1 cellular context compared by ENCODE assay signal in the genomic region with DNA sequence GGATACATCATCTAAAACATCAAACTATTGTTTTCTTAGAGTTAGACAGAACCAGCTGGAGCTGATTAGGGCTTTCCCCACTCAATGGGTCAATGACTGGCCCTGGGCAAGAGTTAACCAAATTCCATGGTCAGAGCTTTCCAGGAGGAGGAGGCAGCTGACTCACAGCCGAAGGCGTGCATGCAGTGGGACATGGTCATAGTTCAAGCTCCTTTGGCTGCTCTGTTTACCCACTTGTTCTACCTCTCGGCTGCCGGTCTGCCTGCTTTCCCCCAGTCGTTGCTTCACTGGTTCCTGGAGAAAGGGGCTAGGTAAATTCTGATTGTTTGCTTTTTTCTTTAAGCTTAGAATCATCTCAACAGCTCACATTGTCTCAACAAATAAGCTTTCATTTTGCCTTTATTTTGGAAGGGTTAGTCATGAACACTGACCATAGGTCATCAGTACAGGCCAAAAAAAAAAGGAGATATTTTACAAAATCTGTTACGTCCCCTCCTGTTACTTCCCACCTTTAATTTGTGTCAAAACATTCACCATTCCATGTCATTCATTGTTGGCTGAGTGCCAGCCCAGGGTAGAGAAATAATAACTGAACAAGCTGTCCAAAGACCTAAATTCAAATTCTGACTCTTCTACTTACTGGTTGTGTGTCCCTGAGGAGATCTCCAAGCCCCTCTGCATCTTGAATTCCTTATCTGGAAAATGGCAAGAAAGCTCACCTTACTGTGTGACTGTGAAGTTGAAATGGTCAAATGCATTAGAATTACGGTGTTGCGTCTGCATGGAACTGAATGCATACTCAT.
A peak's percentile ranks its signal among the peaks of the same experiment; 100 is the strongest.
TF ChIP-seq lines count a peak whose summit lies in the region.

No MANE protein-coding gene starts in this region.

TF ChIP-seq in HepG2, 621 proteins besides CTCF, POLR2A, EP300 and RAD21 (continued from another document and continues in another):
- TF ChIP-seq, protein P1, sequence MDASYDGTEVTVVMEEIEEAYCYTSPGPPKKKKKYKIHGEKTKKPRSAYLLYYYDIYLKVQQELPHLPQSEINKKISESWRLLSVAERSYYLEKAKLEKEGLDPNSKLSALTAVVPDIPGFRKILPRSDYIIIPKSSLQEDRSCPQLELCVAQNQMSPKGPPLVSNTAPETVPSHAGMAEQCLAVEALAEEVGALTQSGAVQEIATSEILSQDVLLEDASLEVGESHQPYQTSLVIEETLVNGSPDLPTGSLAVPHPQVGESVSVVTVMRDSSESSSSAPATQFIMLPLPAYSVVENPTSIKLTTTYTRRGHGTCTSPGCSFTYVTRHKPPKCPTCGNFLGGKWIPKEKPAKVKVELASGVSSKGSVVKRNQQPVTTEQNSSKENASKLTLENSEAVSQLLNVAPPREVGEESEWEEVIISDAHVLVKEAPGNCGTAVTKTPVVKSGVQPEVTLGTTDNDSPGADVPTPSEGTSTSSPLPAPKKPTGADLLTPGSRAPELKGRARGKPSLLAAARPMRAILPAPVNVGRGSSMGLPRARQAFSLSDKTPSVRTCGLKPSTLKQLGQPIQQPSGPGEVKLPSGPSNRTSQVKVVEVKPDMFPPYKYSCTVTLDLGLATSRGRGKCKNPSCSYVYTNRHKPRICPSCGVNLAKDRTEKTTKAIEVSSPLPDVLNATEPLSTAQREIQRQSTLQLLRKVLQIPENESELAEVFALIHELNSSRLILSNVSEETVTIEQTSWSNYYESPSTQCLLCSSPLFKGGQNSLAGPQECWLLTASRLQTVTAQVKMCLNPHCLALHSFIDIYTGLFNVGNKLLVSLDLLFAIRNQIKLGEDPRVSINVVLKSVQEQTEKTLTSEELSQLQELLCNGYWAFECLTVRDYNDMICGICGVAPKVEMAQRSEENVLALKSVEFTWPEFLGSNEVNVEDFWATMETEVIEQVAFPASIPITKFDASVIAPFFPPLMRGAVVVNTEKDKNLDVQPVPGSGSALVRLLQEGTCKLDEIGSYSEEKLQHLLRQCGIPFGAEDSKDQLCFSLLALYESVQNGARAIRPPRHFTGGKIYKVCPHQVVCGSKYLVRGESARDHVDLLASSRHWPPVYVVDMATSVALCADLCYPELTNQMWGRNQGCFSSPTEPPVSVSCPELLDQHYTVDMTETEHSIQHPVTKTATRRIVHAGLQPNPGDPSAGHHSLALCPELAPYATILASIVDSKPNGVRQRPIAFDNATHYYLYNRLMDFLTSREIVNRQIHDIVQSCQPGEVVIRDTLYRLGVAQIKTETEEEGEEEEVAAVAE (CRISPR knock-in tag; IDR thresholded peaks at IDR 0.05; ENCODE audit: borderline replicate concordance): no peak
- no peak for TF ChIP-seq U2AF2 (IDR thresholded peaks at IDR 0.05; ENCODE audit: low read depth, low read length)
- no peak for TF ChIP-seq GZF1 (CRISPR knock-in tag; IDR thresholded peaks at IDR 0.05)
- TF ChIP-seq SP140L (CRISPR knock-in tag; IDR thresholded peaks at IDR 0.05; ENCODE audit: borderline replicate concordance): no peak
- no peak for TF ChIP-seq NFYB (CRISPR knock-in tag; IDR thresholded peaks at IDR 0.05)
- no peak for TF ChIP-seq SMARCE1 (IDR thresholded peaks at IDR 0.05; ENCODE audit: borderline replicate concordance)
- peak; percentile 43; the same call in 1 of the 2 replicates for TF ChIP-seq SP5 (CRISPR knock-in tag; IDR thresholded peaks at IDR 0.05; ENCODE audit: borderline replicate concordance, low read depth)
- no peak for TF ChIP-seq ZNF747 (CRISPR knock-in tag; IDR thresholded peaks at IDR 0.05; ENCODE audit: borderline replicate concordance)
- no peak for TF ChIP-seq MNT (IDR thresholded peaks at IDR 0.05)
- peak; percentile 47; the same call in 1 of the 2 replicates for TF ChIP-seq ONECUT2 (CRISPR knock-in tag; IDR thresholded peaks at IDR 0.05)
- TF ChIP-seq CHD4 (IDR thresholded peaks at IDR 0.05; ENCODE audit: borderline replicate concordance, low read length): no peak
- peak; percentile 51; the same call in 1 of the 2 replicates for TF ChIP-seq NFIC (IDR thresholded peaks at IDR 0.05; ENCODE audit: low read length)
- peak; percentile 93 for TF ChIP-seq ZNF292 (CRISPR knock-in tag; IDR thresholded peaks at IDR 0.05; ENCODE audit: borderline replicate concordance, low read depth)
- no peak for TF ChIP-seq ZNF670 (CRISPR knock-in tag; IDR thresholded peaks at IDR 0.05; ENCODE audit: borderline replicate concordance)
- no peak for TF ChIP-seq ZNF589 (CRISPR knock-in tag; conservative IDR thresholded peaks at IDR 0.05)
- no peak; the same call in 1 of the 2 replicates for TF ChIP-seq EHMT2 (IDR thresholded peaks at IDR 0.05; ENCODE audit: borderline replicate concordance, low read depth, low read length)
- no peak for TF ChIP-seq EEA1 (CRISPR knock-in tag; IDR thresholded peaks at IDR 0.05; ENCODE audit: borderline replicate concordance)
- TF ChIP-seq ZNF160 (CRISPR knock-in tag; IDR thresholded peaks at IDR 0.05): no peak
- no peak for TF ChIP-seq TMF1 (CRISPR knock-in tag; IDR thresholded peaks at IDR 0.05; ENCODE audit: low read depth)
- peak; percentile 68 for TF ChIP-seq KAT8 (CRISPR knock-in tag; IDR thresholded peaks at IDR 0.05)
- peak; percentile 66; the same call in 1 of the 2 replicates for TF ChIP-seq CBX5 (CRISPR knock-in tag; IDR thresholded peaks at IDR 0.05; ENCODE audit: borderline replicate concordance)
- peak; percentile 57; the same call in 1 of the 2 replicates for TF ChIP-seq ZNF609 (CRISPR knock-in tag; IDR thresholded peaks at IDR 0.05; ENCODE audit: borderline replicate concordance)
- peak; percentile 28; the same call in 1 of the 2 replicates for TF ChIP-seq SP4 (CRISPR knock-in tag; IDR thresholded peaks at IDR 0.05)
- TF ChIP-seq AKAP8 (CRISPR knock-in tag; IDR thresholded peaks at IDR 0.05): 0 out of 2 replicates have a peak, but pooled peaks have one; percentile 30
- no peak for TF ChIP-seq ELF4 (CRISPR knock-in tag; IDR thresholded peaks at IDR 0.05; ENCODE audit: borderline replicate concordance)
- peak; percentile 90 for TF ChIP-seq HNF4A (CRISPR knock-in tag; IDR thresholded peaks at IDR 0.05)
- TF ChIP-seq ZKSCAN1 (IDR thresholded peaks at IDR 0.05; ENCODE audit: low read length): no peak
- peak; percentile 96 for TF ChIP-seq FOSL2 (CRISPR knock-in tag; IDR thresholded peaks at IDR 0.05)
- TF ChIP-seq AGO1 (IDR thresholded peaks at IDR 0.05; ENCODE audit: low read depth, low read length, poor library complexity, severe bottlenecking): no peak
- no peak for TF ChIP-seq ZNF841 (CRISPR knock-in tag; IDR thresholded peaks at IDR 0.05; ENCODE audit: borderline replicate concordance)
- TF ChIP-seq SPEN (CRISPR knock-in tag; IDR thresholded peaks at IDR 0.05; ENCODE audit: low read depth): no peak; the same call in 1 of the 2 replicates
- TF ChIP-seq CC2D1A (CRISPR knock-in tag; IDR thresholded peaks at IDR 0.05): no peak
- no peak for TF ChIP-seq PTBP1 (IDR thresholded peaks at IDR 0.05; ENCODE audit: low read depth, low read length, poor library complexity, severe bottlenecking)
- peak; percentile 79 for TF ChIP-seq FOSL1 (CRISPR knock-in tag; IDR thresholded peaks at IDR 0.05; ENCODE audit: borderline replicate concordance)
- TF ChIP-seq SOX13 (IDR thresholded peaks at IDR 0.05): peak; percentile 73; the same call in 1 of the 2 replicates
- peak in 1 of 2 experiments; percentile 87; a peak in 2 of 4 replicates for TF ChIP-seq SOX13 (CRISPR knock-in tag; conservative IDR thresholded peaks at IDR 0.05 in 1 of 2, IDR thresholded peaks at IDR 0.05 in 1 of 2)
- TF ChIP-seq ZNF564 (CRISPR knock-in tag; IDR thresholded peaks at IDR 0.05): no peak
- TF ChIP-seq MAF1 (CRISPR knock-in tag; IDR thresholded peaks at IDR 0.05; ENCODE audit: borderline replicate concordance): no peak
- peak; percentile 82 for TF ChIP-seq ISL2 (CRISPR knock-in tag; IDR thresholded peaks at IDR 0.05)
- no peak for TF ChIP-seq E2F5 (CRISPR knock-in tag; conservative IDR thresholded peaks at IDR 0.05)
- TF ChIP-seq, protein P2, sequence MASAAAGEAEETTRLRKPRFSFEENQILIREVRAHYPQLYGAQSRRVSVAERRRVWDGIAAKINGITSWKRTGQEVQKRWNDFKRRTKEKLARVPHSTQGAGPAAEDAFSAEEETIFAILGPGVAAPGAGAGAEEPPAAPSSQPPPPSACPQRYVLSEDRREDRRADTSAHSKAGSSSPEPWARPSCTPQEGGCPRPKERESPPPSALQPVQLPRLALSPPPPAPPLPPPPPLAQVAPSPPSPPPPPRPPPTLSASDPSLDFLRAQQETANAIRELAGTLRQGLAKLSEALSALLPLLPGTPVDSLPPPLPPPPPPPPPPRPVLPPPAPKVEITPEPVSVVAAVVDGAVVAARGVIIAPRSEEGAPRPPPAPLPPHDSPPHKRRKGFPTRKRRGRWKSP (CRISPR knock-in tag; IDR thresholded peaks at IDR 0.05): 0 out of 2 replicates have a peak, but pooled peaks have one; percentile 36
